In the genomic region with DNA sequence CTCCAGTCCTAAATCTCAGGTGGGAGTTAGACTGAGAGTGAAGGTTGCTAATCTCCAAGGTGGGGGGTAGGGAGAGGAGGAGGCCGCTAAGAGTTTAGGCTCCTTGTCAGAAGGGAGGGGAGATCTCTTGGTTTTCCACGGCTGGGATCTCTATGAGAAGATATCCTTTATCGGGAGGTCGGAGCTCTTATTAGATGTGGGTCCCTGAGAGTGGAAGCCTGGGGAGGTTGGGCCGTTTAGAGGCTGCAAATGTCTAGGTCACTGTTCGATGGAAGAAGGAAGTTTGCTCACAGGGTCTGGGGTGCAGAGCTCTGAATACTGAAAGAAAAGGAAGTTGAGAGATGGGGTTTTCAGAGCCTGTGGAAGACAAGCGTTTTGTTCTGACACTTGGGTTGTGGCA, we compare ENCODE assay signal across 10 cellular contexts. TPM values are rescaled to one million over a fixed set of nuclear protein-coding genes. Genes with fewer than 3 reads are reported as not detected.
A peak's percentile ranks its signal among the peaks of the same experiment; 100 is the strongest.
DNase-seq lines count a peak whose midpoint lies in the region; ATAC-seq and TF ChIP-seq lines count a peak whose summit lies in the region.
"Had no signal": no experiment of that assay in that cellular context is flagged by ENCODE, and none has a peak within 500 bp of the region (broad histone marks: within the 10 kb centered on the region; RNA-seq: fewer than 3 reads in every experiment).

No MANE protein-coding gene starts in this region.

- no peaks in the 10 kb centered on the region for H3K4me1 ChIP-seq in aorta (ENCODE audit: control insufficient read depth in 1 of 2, insufficient read depth in 2 of 2, low read length in 2 of 2)

- CTCF ChIA-PET in WTC11 (lab: Charles Lee) = interaction anchor here (1.1 to 1.8 kb wide), 2 partner anchors 17 to 41 kb away, joined by 3 to 4 read pairs; no protein-coding TSS in a partner anchor

- H3K27ac ChIP-seq in aorta (ENCODE audit: low read depth in 1 of 2, low read length in 2 of 2) = no peak overlapping the region

- H3K4me1 Mint-ChIP-seq in WTC11 = peaks cover 19% of the 10 kb centered on the region

- H3K27me3 ChIP-seq in H7 (ENCODE audit: control insufficient read depth, insufficient read depth, low read length) = no peaks in the 10 kb centered on the region
- H3K27me3 ChIP-seq in aorta (ENCODE audit: control insufficient read depth in 1 of 2, insufficient read depth in 2 of 2, low read length in 1 of 2) = no peaks in the 10 kb centered on the region

- H3K27ac Mint-ChIP-seq in WTC11 = peak overlapping the region; percentile 28; the same call in 1 of the 2 replicates

- POLR2A ChIA-PET in WTC11 (lab: Charles Lee) = interaction anchor here (1.5 kb wide), 1 partner anchor 12 kb away, joined by 3 read pairs; no protein-coding TSS in a partner anchor

- no peaks in the 10 kb centered on the region for H3K9me3 ChIP-seq in aorta (ENCODE audit: control insufficient read depth, low read length)

- ATAC-seq in WTC11 (no peak), HG03439 (IDR thresholded peaks at IDR 0.05; ENCODE audit: unreplicated experiment) (no peak), aorta (ENCODE audit: low FRiP score) (no peak)

- DNase-seq in AG08396 (ENCODE audit: low spot score) (peak; percentile 5), H7 (peak; percentile 33), WTC11 (ENCODE audit: low spot score) (no peak), medulla oblongata (ENCODE audit: extremely low spot score) (peak; percentile 63), aorta (no peak), NCI-H748 (lab: John Stamatoyannopoulos, UW; ENCODE audit: unreplicated experiment) (no peak), COLO668 (lab: John Stamatoyannopoulos, UW; ENCODE audit: unreplicated experiment) (no peak)
- DNase-seq: NCI-H2029, SHP77 treated with DMSO at 0.1 percent for 48 hours had no signal

- no peaks in the 10 kb centered on the region for H3K9me3 Mint-ChIP-seq in WTC11

- intact Hi-C loops in aorta (cut with DNase I) = no loop called here

- WGBS in aorta, 2 donors = 52 to 61% methylated on average over 7 of the region's 7 CpGs

- TF ChIP-seq CTCF in WTC11 (IDR thresholded peaks at IDR 0.05) = no peak

- peaks cover 19% of the 10 kb centered on the region for H3K36me3 ChIP-seq in H7 (replicated peaks; ENCODE audit: control insufficient read depth, insufficient read depth, low read length)
- H3K36me3 ChIP-seq in aorta (ENCODE audit: control insufficient read depth in 1 of 2, insufficient read depth in 2 of 2, low read length in 1 of 2) = peaks cover 0 to 12% of the 10 kb centered on the region in 2 donors

- peaks cover 37% of the 10 kb centered on the region for H3K36me3 Mint-ChIP-seq in WTC11

- H3K4me3 ChIP-seq in H7 (ENCODE audit: insufficient read depth, low read depth, low read length) (no peak overlapping the region), aorta (ENCODE audit: low read length in 2 of 2) (no peak overlapping the region)

- no peaks in the 10 kb centered on the region for H3K27me3 Mint-ChIP-seq in WTC11 (ENCODE audit: low read depth)

- no peak overlapping the region for H3K4me3 Mint-ChIP-seq in WTC11

TF ChIP-seq in WTC11, 78 proteins besides CTCF, POLR2A, EP300 and RAD21:
- TF ChIP-seq NR1H2 (CRISPR knock-in tag; IDR thresholded peaks at IDR 0.05) = no peak
- TF ChIP-seq ETV6 (CRISPR knock-in tag; IDR thresholded peaks at IDR 0.05) = no peak
- TF ChIP-seq TEAD4 (CRISPR knock-in tag; IDR thresholded peaks at IDR 0.05) = no peak
- no peak for TF ChIP-seq SMAD3 (CRISPR knock-in tag; IDR thresholded peaks at IDR 0.05; ENCODE audit: borderline replicate concordance)
- no peak for TF ChIP-seq TEAD1 (CRISPR knock-in tag; IDR thresholded peaks at IDR 0.05)
- no peak for TF ChIP-seq ZNF416 (CRISPR knock-in tag; IDR thresholded peaks at IDR 0.05)
- TF ChIP-seq JAZF1 (CRISPR knock-in tag; IDR thresholded peaks at IDR 0.05) = no peak

RNA-seq across cellular contexts. Expression of a gene that starts 3.8 kb away (rescaled TPM):
- 37.5 and 44.9 TPM in 2 replicates for total RNA-seq in H7 (2014; rRNA removed; shearing (Covaris generic))
- total RNA-seq in WTC11 (2021) (78.6 to 86.4 TPM (median 79.7 TPM) in 3 replicates), aorta (100 to 1,000 TPM; 234 to 377 TPM)
- polyA plus RNA-seq in aorta = 100 to 1,000 TPM in 1 of 2 donors, 10 to 100 TPM in 1; 59.2 to 134 TPM

RNA-seq across cellular contexts. Expression of a gene that starts 10.5 kb away (rescaled TPM):
- 1.1 and 1.7 TPM in 2 replicates for total RNA-seq in H7 (2014; rRNA removed; shearing (Covaris generic))
- total RNA-seq in WTC11 (2021) (23.0 to 30.0 TPM (median 27.5 TPM) in 3 replicates), aorta (1 to 10 TPM in 1 of 2 donors, not detected in 1; 1.2 TPM)
- polyA plus RNA-seq in aorta = not detected

RNA-seq across cellular contexts. Expression of a gene that starts 37.6 kb away (rescaled TPM):
- 3.8 and 4.5 TPM in 2 replicates for total RNA-seq in H7 (2014; rRNA removed; shearing (Covaris generic))
- total RNA-seq in WTC11 (2021) = 33.3 to 44.1 TPM (median 43.2 TPM) in 3 replicates
- total RNA-seq in aorta = not detected
- not detected for polyA plus RNA-seq in aorta

RNA-seq across cellular contexts. Expression of a gene that starts 47.3 kb away (rescaled TPM):
- total RNA-seq in H7 (2014; rRNA removed; shearing (Covaris generic)) = 12.7 and 16.1 TPM in 2 replicates
- 4.7 to 5.6 TPM (median 4.9 TPM) in 3 replicates for total RNA-seq in WTC11 (2021)
- total RNA-seq in aorta = 1 to 10 TPM; 1.3 to 2.2 TPM
- 1 to 10 TPM in 1 of 2 donors, not detected in 1; 1.3 TPM for polyA plus RNA-seq in aorta

Comparison
In these comparisons a context has a peak if more than half of its experiments do, and no peak if none do; other contexts are left out.
1. DNase-seq: peak in AG08396 (single experiment), H7 (single experiment) and medulla oblongata (single experiment); none in WTC11 (single experiment), aorta (0 of 2), NCI-H748 (single experiment) and COLO668 (single experiment).